In the genomic region with DNA sequence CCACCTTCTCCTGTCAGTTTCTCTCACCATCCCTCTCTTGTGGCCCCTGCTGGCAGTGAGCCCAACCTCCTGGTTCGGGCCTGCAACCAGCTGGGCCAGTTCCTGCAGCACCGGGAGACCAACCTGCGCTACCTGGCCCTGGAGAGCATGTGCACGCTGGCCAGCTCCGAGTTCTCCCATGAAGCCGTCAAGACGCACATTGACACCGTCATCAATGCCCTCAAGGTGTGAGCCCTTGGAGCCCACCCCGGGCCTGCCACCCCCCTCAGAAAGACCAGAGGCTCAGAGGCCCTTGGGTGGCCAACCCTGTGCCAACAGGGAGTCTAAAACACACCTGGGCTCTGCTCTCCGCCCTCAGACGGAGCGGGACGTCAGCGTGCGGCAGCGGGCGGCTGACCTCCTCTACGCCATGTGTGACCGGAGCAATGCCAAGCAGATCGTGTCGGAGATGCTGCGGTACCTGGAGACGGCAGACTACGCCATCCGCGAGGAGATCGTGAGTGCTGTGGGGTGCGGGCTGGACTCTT, we compare ENCODE assay signal across 2 cellular contexts.
TF ChIP-seq lines count a peak whose summit lies in the region.

No MANE protein-coding gene starts in this region.

TF ChIP-seq in IMR-90, 13 proteins besides CTCF, POLR2A, EP300 and RAD21:
- TF ChIP-seq CHD1 (IDR thresholded peaks at IDR 0.05; ENCODE audit: low read depth, low read length) (no peak), SMC3 (IDR thresholded peaks at IDR 0.05; ENCODE audit: low read depth, low read length) (no peak), MXI1 (IDR thresholded peaks at IDR 0.05; ENCODE audit: borderline replicate concordance, low read depth, low read length) (no peak)
- TF ChIP-seq, protein P1, sequence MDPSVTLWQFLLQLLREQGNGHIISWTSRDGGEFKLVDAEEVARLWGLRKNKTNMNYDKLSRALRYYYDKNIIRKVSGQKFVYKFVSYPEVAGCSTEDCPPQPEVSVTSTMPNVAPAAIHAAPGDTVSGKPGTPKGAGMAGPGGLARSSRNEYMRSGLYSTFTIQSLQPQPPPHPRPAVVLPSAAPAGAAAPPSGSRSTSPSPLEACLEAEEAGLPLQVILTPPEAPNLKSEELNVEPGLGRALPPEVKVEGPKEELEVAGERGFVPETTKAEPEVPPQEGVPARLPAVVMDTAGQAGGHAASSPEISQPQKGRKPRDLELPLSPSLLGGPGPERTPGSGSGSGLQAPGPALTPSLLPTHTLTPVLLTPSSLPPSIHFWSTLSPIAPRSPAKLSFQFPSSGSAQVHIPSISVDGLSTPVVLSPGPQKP (IDR thresholded peaks at IDR 0.05; ENCODE audit: borderline replicate concordance, low read depth, low read length) = no peak

TF ChIP-seq in endothelial cell of umbilical vein, 7 proteins besides CTCF, POLR2A, EP300 and RAD21:
- TF ChIP-seq JUN (IDR thresholded peaks at IDR 0.05; ENCODE audit: borderline replicate concordance, insufficient read depth, insufficient read length, low read depth) (no peak), MAX (IDR thresholded peaks at IDR 0.05; ENCODE audit: insufficient read depth, insufficient read length) (no peak), FOS (IDR thresholded peaks at IDR 0.05; ENCODE audit: borderline replicate concordance, insufficient read depth, low read length) (no peak), GATA2 (IDR thresholded peaks at IDR 0.05; ENCODE audit: insufficient read depth, insufficient read length, low read depth, low read length) (no peak), EZH2 (IDR thresholded peaks at IDR 0.05; ENCODE audit: borderline replicate concordance, low read depth, low read length, severe bottlenecking) (no peak), MYC (IDR thresholded peaks at IDR 0.05; ENCODE audit: low read depth, low read length) (no peak), POLR2AphosphoS5 (IDR thresholded peaks at IDR 0.05; ENCODE audit: insufficient read depth, low read depth, low read length) (no peak)
